ENCODE assay signal across 10 cellular contexts in genomic region chr21:45386728-45387371, GRCh38. TPM values are rescaled to one million over a fixed set of nuclear protein-coding genes. Genes with fewer than 3 reads are reported as not detected.
DNase-seq lines count a peak whose midpoint lies in the region; ATAC-seq and TF ChIP-seq lines count a peak whose summit lies in the region.
"Had no signal": no experiment of that assay in that cellular context is flagged by ENCODE, and none has a peak within 500 bp of the region (broad histone marks: within the 10 kb centered on the region; RNA-seq: fewer than 3 reads in every experiment).

No MANE protein-coding gene starts in this region.

- H3K36me3 ChIP-seq in gastroesophageal sphincter (no peaks in the 10 kb centered on the region), HAP-1 (replicated peaks) (no peaks in the 10 kb centered on the region)

- no peak for TF ChIP-seq EP300 in gastroesophageal sphincter (IDR thresholded peaks at IDR 0.05)

- ATAC-seq in SK-N-SH treated with all-trans-retinoic acid at 6 μM for 48 hours (peak; percentile 92), gastroesophageal sphincter (peak; percentile 72), GM21717 (IDR thresholded peaks at IDR 0.05; ENCODE audit: unreplicated experiment) (no peak)
- ATAC-seq: activated T-cell treated with anti-CD3 and anti-CD28 coated beads, Interleukin-2, amount 50 U/mL, for 4 hours had no signal

- WGBS in gastroesophageal sphincter (ENCODE audit: low coverage in 1 of 2), 2 donors, result 0% methylated on average over 3 of the region's 20 CpGs; no CpG with 5 or more reads in 1 of the 2 donors

- TF ChIP-seq POLR2A in gastroesophageal sphincter (IDR thresholded peaks at IDR 0.05), result no peak

- H3K9me3 ChIP-seq in gastroesophageal sphincter (no peaks in the 10 kb centered on the region), HAP-1 (no peaks in the 10 kb centered on the region)

- in situ Hi-C loops in HAP-1 (cut with MboI; ENCODE audit: low sequenced_read_pairs), result no loop called here

- peak in 2 of 4 experiments; percentile 25 to 29 for TF ChIP-seq CTCF in gastroesophageal sphincter (IDR thresholded peaks at IDR 0.05)

- no peak overlapping the region for H3K4me3 ChIP-seq in gastroesophageal sphincter
- no peak overlapping the region for H3K4me3 ChIP-seq in HAP-1

- H3K27me3 ChIP-seq in gastroesophageal sphincter (peaks cover 14% of the 10 kb centered on the region), HAP-1 (ENCODE audit: low read depth) (no peaks in the 10 kb centered on the region)

- peak; percentile 99 for DNase-seq in EH (ENCODE audit: low read depth)
- peak; percentile 73 for DNase-seq in renal cortical epithelial cell (ENCODE audit: low read depth)
- no peak for DNase-seq in GDM1 (lab: John Stamatoyannopoulos, UW)
- DNase-seq in HAP-1 (ENCODE audit: low spot score in 2 of 2), result no peak
- no peak for DNase-seq in LoVo (ENCODE audit: low spot score)
- DNase-seq: activated T-cell treated with anti-CD3 and anti-CD28 coated beads, Interleukin-2, amount 50 U/mL, for 4 hours; NCI-H1436 treated with DMSO at 0.1 percent for 48 hours had no signal

- H3K4me1 ChIP-seq in gastroesophageal sphincter (peaks cover 0 to 21% (median 11%) of the 10 kb centered on the region in 3 donors), HAP-1 (no peaks in the 10 kb centered on the region)

- peak overlapping the region in 3 of 4 donors; percentile 33 to 65 (median 53) for H3K27ac ChIP-seq in gastroesophageal sphincter

TF ChIP-seq in SK-N-SH treated with all-trans-retinoic acid at 6 μM for 48 hours, 23 proteins besides CTCF, POLR2A, EP300 and RAD21:
- TF ChIP-seq TOX (CRISPR knock-in tag; IDR thresholded peaks at IDR 0.05; ENCODE audit: borderline replicate concordance) (no peak), ZC3H10 (CRISPR knock-in tag; IDR thresholded peaks at IDR 0.05) (no peak), CSRNP3 (CRISPR knock-in tag; IDR thresholded peaks at IDR 0.05) (no peak), CSDC2 (CRISPR knock-in tag; IDR thresholded peaks at IDR 0.05) (no peak), ZFP3 (CRISPR knock-in tag; IDR thresholded peaks at IDR 0.05) (no peak), ESRRG (CRISPR knock-in tag; IDR thresholded peaks at IDR 0.05) (no peak), BACH2 (CRISPR knock-in tag; IDR thresholded peaks at IDR 0.05; ENCODE audit: borderline replicate concordance) (no peak), GLIS3 (CRISPR knock-in tag; IDR thresholded peaks at IDR 0.05) (no peak), RARB (CRISPR knock-in tag; IDR thresholded peaks at IDR 0.05) (no peak)

RNA-seq across cellular contexts. Expression of gene COL18A1, which starts 18.1 kb away (rescaled TPM):
- 100 to 1,000 TPM in 1 of 4 donors, 10 to 100 TPM in 3; 69.3 to 116 (median 78.4) TPM for total RNA-seq in gastroesophageal sphincter
- total RNA-seq in renal cortical epithelial cell, result 237 and 672 TPM in 2 replicates

Comparison
In these comparisons a context has a peak if more than half of its experiments do, and no peak if none do; other contexts are left out.
1. DNase-seq: peak in EH (single experiment) and renal cortical epithelial cell (single experiment); none in GDM1 (single experiment), HAP-1 (0 of 2) and LoVo (single experiment).